22 cellular contexts compared by ENCODE assay signal in genomic region chr6:85632164-85632942, GRCh38.
"Had no signal": no experiment of that assay in that cellular context is flagged by ENCODE, and none has a peak within 500 bp of the region (broad histone marks: within the 10 kb centered on the region; RNA-seq: fewer than 3 reads in every experiment).

No MANE protein-coding gene starts in this region.

- ATAC-seq: mucosa of descending colon, pancreas, SK-N-SH treated with all-trans-retinoic acid at 6 μM for 48 hours had no signal

- H3K4me3 Mint-ChIP-seq: brain, memory B cell, nephron progenitor cell had no signal

- H3K9me3 ChIP-seq: esophagus muscularis mucosa, mucosa of descending colon, pancreas had no signal

- DNase-seq: activated CD4-positive, alpha-beta T cell treated with anti-CD3 and anti-CD28 coated beads for 1 hour; activated CD4-positive, alpha-beta T cell treated with anti-CD3 and anti-CD28 coated beads, Interleukin-2, amount 50 U/mL, for 1 hour; activated CD8-positive, alpha-beta memory T cell treated with anti-CD3 and anti-CD28 coated beads, Interleukin-2, amount 50 U/mL, for 4 hours; activated gamma-delta T cell; activated naive CD4-positive, alpha-beta T cell treated with anti-CD3 and anti-CD28 coated beads, Interleukin-2, amount 50 U/mL, for 16 hours; aorta; central memory CD4-positive, alpha-beta T cell; effector memory CD4-positive, alpha-beta T cell; hippocampal formation; mucosa of descending colon; nephron progenitor cell; pancreas; right cardiac atrium; stimulated activated CD4-positive, alpha-beta T cell treated with anti-CD3 and anti-CD28 coated beads, Interleukin-15, amount 100 ng/mL, for 24 hours; stimulated activated CD8-positive, alpha-beta memory T cell treated with anti-CD3 and anti-CD28 coated beads, Interleukin-4, amount 100 ng/mL, for 48 hours; stimulated activated naive CD4-positive, alpha-beta T cell; WERI-Rb-1 had no signal

- H3K4me3 ChIP-seq: esophagus muscularis mucosa, mucosa of descending colon, pancreas, skin epidermis had no signal

- H3K27me3 Mint-ChIP-seq: brain, memory B cell had no signal

- H3K27ac Mint-ChIP-seq: brain, memory B cell had no signal

- H3K27ac ChIP-seq: esophagus muscularis mucosa, pancreas, skin epidermis, WERI-Rb-1 had no signal

- H3K9me3 Mint-ChIP-seq: brain, memory B cell, nephron progenitor cell had no signal

- H3K27me3 ChIP-seq: esophagus muscularis mucosa, pancreas had no signal
